8 cellular contexts compared by ENCODE assay signal in genomic region chr11:27363576-27364115, GRCh38. TPM values are rescaled to one million over a fixed set of nuclear protein-coding genes. Genes with fewer than 3 reads are reported as not detected.
A peak's percentile ranks its signal among the peaks of the same experiment; 100 is the strongest.
DNase-seq lines count a peak whose midpoint lies in the region; ATAC-seq and TF ChIP-seq lines count a peak whose summit lies in the region.

No MANE protein-coding gene starts in this region.

- H3K27ac ChIP-seq in CD4-positive, CD25-positive, alpha-beta regulatory T cell (ENCODE audit: insufficient read depth, low read length, poor library complexity, severe bottlenecking), result peak overlapping the region; percentile 55
- H3K27ac ChIP-seq in dorsolateral prefrontal cortex, result peak overlapping the region in 35 of 59 donors; percentile 7 to 81 (median 55)

- H3K36me3 ChIP-seq in CD4-positive, CD25-positive, alpha-beta regulatory T cell (ENCODE audit: control insufficient read depth, insufficient read depth, low read length), result no peaks in the 10 kb centered on the region

- H3K27me3 Mint-ChIP-seq in CD4-positive, CD25-positive, alpha-beta regulatory T cell, result no peaks in the 10 kb centered on the region
- H3K27me3 Mint-ChIP-seq in neural crest cell (ENCODE audit: low read depth), result no peaks in the 10 kb centered on the region

- H3K4me3 ChIP-seq in CD4-positive, CD25-positive, alpha-beta regulatory T cell (ENCODE audit: low read depth, low read length), result peak overlapping the region; percentile 73
- peak overlapping the region; percentile 64 to 91 (median 79) for H3K4me3 ChIP-seq in dorsolateral prefrontal cortex

- H3K27me3 ChIP-seq in CD4-positive, CD25-positive, alpha-beta regulatory T cell (ENCODE audit: control insufficient read depth, insufficient read depth, low read length), result no peaks in the 10 kb centered on the region
- H3K27me3 ChIP-seq in dorsolateral prefrontal cortex, result no peaks in the 10 kb centered on the region

- H3K9me3 Mint-ChIP-seq in CD4-positive, CD25-positive, alpha-beta regulatory T cell, result peaks cover 0 to 1% (median 0%) of the 10 kb centered on the region in 7 donors
- H3K9me3 Mint-ChIP-seq in neural crest cell, result no peaks in the 10 kb centered on the region

- intact Hi-C loops in dorsolateral prefrontal cortex (cut with DNase I), result loop anchor here (5.0 to 10.0 kb wide), 2 partner anchors 109 to 111 kb away; partner anchors contain the start of gene LGR4 (in 2 of the 2)

- H3K4me3 Mint-ChIP-seq in CD4-positive, CD25-positive, alpha-beta regulatory T cell, result peak overlapping the region; percentile 85 to 96 (median 92)
- peak overlapping the region; percentile 97 for H3K4me3 Mint-ChIP-seq in neural crest cell

- peaks cover 17% of the 10 kb centered on the region for H3K4me1 ChIP-seq in CD4-positive, CD25-positive, alpha-beta regulatory T cell (ENCODE audit: control insufficient read depth, insufficient read depth, low read length, poor library complexity, severe bottlenecking)

- no peaks in the 10 kb centered on the region for H3K9me3 ChIP-seq in CD4-positive, CD25-positive, alpha-beta regulatory T cell (ENCODE audit: control insufficient read depth in 2 of 2, low read length in 2 of 2)

- H3K27ac Mint-ChIP-seq in CD4-positive, CD25-positive, alpha-beta regulatory T cell, result peak overlapping the region; percentile 34 to 96 (median 91)
- H3K27ac Mint-ChIP-seq in neural crest cell (ENCODE audit: unreplicated experiment), result peak overlapping the region; percentile 91

- H3K4me1 Mint-ChIP-seq in CD4-positive, CD25-positive, alpha-beta regulatory T cell, result peaks cover 11 to 46% (median 36%) of the 10 kb centered on the region in 4 donors
- H3K4me1 Mint-ChIP-seq in neural crest cell, result peaks cover 48% of the 10 kb centered on the region

- H3K36me3 Mint-ChIP-seq in CD4-positive, CD25-positive, alpha-beta regulatory T cell, result no peaks in the 10 kb centered on the region
- peaks cover 7% of the 10 kb centered on the region for H3K36me3 Mint-ChIP-seq in neural crest cell (ENCODE audit: low read depth)

- no peak for DNase-seq in CD4-positive, CD25-positive, alpha-beta regulatory T cell
- DNase-seq in LoVo (ENCODE audit: low spot score), result peak; percentile 9
- no peak for DNase-seq in dorsolateral prefrontal cortex
- no peak for DNase-seq in neural crest cell (ENCODE audit: low read depth, low spot score)
- DNase-seq in GDM1 (lab: John Stamatoyannopoulos, UW), result no peak
- no peak for DNase-seq in hippocampal formation (lab: John Stamatoyannopoulos, UW)
- no peak for DNase-seq in 8988T

- ATAC-seq in CD4-positive, CD25-positive, alpha-beta regulatory T cell (ENCODE audit: low read depth in 2 of 2), result no peak
- ATAC-seq in GM18498 (IDR thresholded peaks at IDR 0.05; ENCODE audit: unreplicated experiment), result no peak

- TF ChIP-seq CTCF in dorsolateral prefrontal cortex (IDR thresholded peaks at IDR 0.05 in 54 of 56, conservative IDR thresholded peaks at IDR 0.05 in 2 of 56; ENCODE audit: low read depth in 1 of 56, partially characterized antibody in 56 of 56), result no peak
- no peak for TF ChIP-seq CTCF in neural crest cell (conservative IDR thresholded peaks at IDR 0.05)

RNA-seq across cellular contexts. Expression of gene CCDC34, which starts 0.6 kb away (rescaled TPM):
- 2.0 TPM for total RNA-seq in CD4-positive, CD25-positive, alpha-beta regulatory T cell
- 1 to 10 TPM; 1.3 to 3.1 (median 2.3) TPM for polyA plus RNA-seq in CD4-positive, CD25-positive, alpha-beta regulatory T cell
- total RNA-seq in dorsolateral prefrontal cortex (10 to 100 TPM in 108 of 120 experiments, 1 to 10 TPM in 12; 3.1 to 23.2 (median 14.1) TPM), neural crest cell (38.6 and 39.4 TPM in 2 replicates)
